Comparison of ENCODE assay signal across 8 cellular contexts in genomic region chr17:67546578-67547527, GRCh38.
A peak's percentile ranks its signal among the peaks of the same experiment; 100 is the strongest.
DNase-seq lines count a peak whose midpoint lies in the region; ATAC-seq and TF ChIP-seq lines count a peak whose summit lies in the region.

No MANE protein-coding gene starts in this region.

- H3K4me1 ChIP-seq in transverse colon = peaks cover 6 to 15% (median 9%) of the 10 kb centered on the region in 4 donors
- H3K4me1 ChIP-seq in breast epithelium = peaks cover 0 to 3% of the 10 kb centered on the region in 2 donors

- H3K4me3 ChIP-seq in H7 (ENCODE audit: insufficient read depth, low read depth, low read length) = no peak overlapping the region
- H3K4me3 ChIP-seq in transverse colon = no peak overlapping the region
- H3K4me3 ChIP-seq in breast epithelium = no peak overlapping the region

- TF ChIP-seq POLR2A in transverse colon (IDR thresholded peaks at IDR 0.05) (no peak), breast epithelium (IDR thresholded peaks at IDR 0.05) (no peak)

- no peak for TF ChIP-seq CTCF in transverse colon (IDR thresholded peaks at IDR 0.05)
- TF ChIP-seq CTCF in breast epithelium (IDR thresholded peaks at IDR 0.05) = no peak

- H3K27ac ChIP-seq in transverse colon (peak overlapping the region in 3 of 4 donors; percentile 17 to 29 (median 20)), breast epithelium (no peak overlapping the region)

- TF ChIP-seq EP300 in transverse colon (IDR thresholded peaks at IDR 0.05; ENCODE audit: low read depth) = peak; percentile 3

- intact Hi-C loops in left cardiac atrium (cut with DNase I) = no loop called here
- intact Hi-C loops in transverse colon (cut with DNase I; ENCODE audit: low total_unique reads) = no loop called here
- intact Hi-C loops in breast epithelium (cut with DNase I; ENCODE audit: low total_unique reads) = no loop called here

- 53 to 68% methylated on average over 6 to 11 of the region's 11 CpGs for WGBS in transverse colon (ENCODE audit: low coverage in 1 of 2), 2 donors

- DNase-seq in H7 = peak; percentile 38
- peak; percentile 35 to 65 for DNase-seq in NOMO-1 (lab: John Stamatoyannopoulos, UW; ENCODE audit: unreplicated experiment in 2 of 2)
- peak; percentile 80 for DNase-seq in left cardiac atrium
- DNase-seq in transverse colon = peak; percentile 79
- no peak for DNase-seq in SKM-1 treated with dmso at 0.1 percent for 144 hours (lab: John Stamatoyannopoulos, UW; ENCODE audit: unreplicated experiment)
- DNase-seq in breast epithelium (ENCODE audit: low spot score in 2 of 2) = no peak
- no peak for DNase-seq in stimulated activated CD4-positive, alpha-beta T cell treated with anti-CD3 and anti-CD28 coated beads, Interleukin-4, amount 100 ng/mL, for 24 hours

- no peaks in the 10 kb centered on the region; the same call in 1 of the 2 replicates for H3K36me3 ChIP-seq in H7 (replicated peaks; ENCODE audit: control insufficient read depth, insufficient read depth, low read length)
- H3K36me3 ChIP-seq in transverse colon = no peaks in the 10 kb centered on the region
- no peaks in the 10 kb centered on the region for H3K36me3 ChIP-seq in breast epithelium

- in situ Hi-C loops in transverse colon (cut with MboI; ENCODE audit: low pct_ligation_motif_present in 1 of 4, low pct_unique_long_range_greater_than_20kb in 1 of 4, low sequenced_read_pairs in 3 of 4) = no loop called here

- no peaks in the 10 kb centered on the region for H3K27me3 ChIP-seq in H7 (ENCODE audit: control insufficient read depth, insufficient read depth, low read length)
- H3K27me3 ChIP-seq in transverse colon = no peaks in the 10 kb centered on the region
- H3K27me3 ChIP-seq in breast epithelium = no peaks in the 10 kb centered on the region

- H3K9me3 ChIP-seq in transverse colon (no peaks in the 10 kb centered on the region), breast epithelium (no peaks in the 10 kb centered on the region)

- ATAC-seq in GM18511 (IDR thresholded peaks at IDR 0.05; ENCODE audit: unreplicated experiment) (peak; percentile 97), left cardiac atrium (peak; percentile 31 to 87)

Comparison
In these comparisons a context has a peak if more than half of its experiments do, and no peak if none do; other contexts are left out.
1. DNase-seq: peak in H7 (single experiment), NOMO-1 (2 of 2), left cardiac atrium (single experiment) and transverse colon (single experiment); none in SKM-1 treated with dmso at 0.1 percent for 144 hours (single experiment), breast epithelium (0 of 2) and stimulated activated CD4-positive, alpha-beta T cell treated with anti-CD3 and anti-CD28 coated beads, Interleukin-4, amount 100 ng/mL, for 24 hours (single experiment).
2. H3K27ac ChIP-seq: peak in transverse colon (3 of 4); none in breast epithelium (0 of 2).